Comparison of ENCODE assay signal across 8 cellular contexts in genomic region chr1:229508823-229509337, GRCh38. TPM values are rescaled to one million over a fixed set of nuclear protein-coding genes. Genes with fewer than 3 reads are reported as not detected.
DNase-seq lines count a peak whose midpoint lies in the region; ATAC-seq and TF ChIP-seq lines count a peak whose summit lies in the region.

No MANE protein-coding gene starts in this region.

- H4K8ac ChIP-seq in trophoblast cell (ENCODE audit: low read depth, low read length), result peak overlapping the region; percentile 74

- DNase-seq in T-cell (no peak), fibroblast of mammary gland (ENCODE audit: low read depth) (no peak), trophoblast cell (no peak), cerebellar nuclear complex (lab: John Stamatoyannopoulos, UW) (no peak), NK-92 (lab: John Stamatoyannopoulos, UW; ENCODE audit: unreplicated experiment) (no peak)

- H2BK5ac ChIP-seq in trophoblast cell (ENCODE audit: low read depth, low read length, poor library complexity), result no peak overlapping the region

- peak overlapping the region; percentile 41 for H4K12ac ChIP-seq in trophoblast cell (ENCODE audit: low read depth, low read length)

- WGBS in trophoblast cell (ENCODE audit: extremely low coverage, insufficient coverage, insufficient read length), result no CpG with 5 or more reads among the region's 7 CpGs

- H3K4me3 Mint-ChIP-seq in T-cell, result peak overlapping the region; percentile 89 to 92 (median 89)

- H2AK5ac ChIP-seq in trophoblast cell (ENCODE audit: low read length), result no peak overlapping the region

- peak overlapping the region; percentile 33 for H3K14ac ChIP-seq in trophoblast cell (ENCODE audit: low read length)

- H3K27ac ChIP-seq in HEK293 (ENCODE audit: extremely low read depth, low read depth, low read length) (peak overlapping the region; percentile 85), trophoblast cell (ENCODE audit: low read depth, low read length) (peak overlapping the region; percentile 70)

- H2AFZ ChIP-seq in trophoblast cell (ENCODE audit: insufficient read depth, low read length, poor library complexity), result peak overlapping the region; percentile 67

- CTCF ChIA-PET in HEK293 (lab: Yijun Ruan, JAX) (interaction anchor here (0.5 to 2.0 kb wide), 7 partner anchors 9 to 740 kb away, joined by 3 to 11 read pairs (median 4); no protein-coding TSS in a partner anchor), T-cell (lab: Charles Lee) (interaction anchor here in 1 of 2 donors (2.0 to 2.7 kb wide), 2 partner anchors 250 to 255 kb away, joined by 6 to 11 read pairs; no protein-coding TSS in a partner anchor)

- H3K79me2 ChIP-seq in trophoblast cell (ENCODE audit: control insufficient read depth, insufficient read depth, low read length, poor library complexity), result peaks cover 2% of the 10 kb centered on the region

- H3K18ac ChIP-seq in trophoblast cell (ENCODE audit: low read length), result no peak overlapping the region

- POLR2A ChIA-PET in HEK293 (lab: Yijun Ruan, JAX) (interaction anchor here (0.7 to 3.9 kb wide), 26 partner anchors 9 to 439 kb away, joined by 3 to 44 read pairs (median 4); partner anchors contain the start of genes ABCB10, RAB4A, TAF5L and URB2), T-cell (lab: Charles Lee) (interaction anchor here (0.6 to 0.7 kb wide), 3 partner anchors 31 to 1721 kb away, joined by 3 to 8 read pairs (median 3); no protein-coding TSS in a partner anchor)

- ATAC-seq in T-cell (replicated peaks in 1 of 4) (no peak), HG03280 (IDR thresholded peaks at IDR 0.05; ENCODE audit: unreplicated experiment) (no peak), HG02870 (IDR thresholded peaks at IDR 0.05; ENCODE audit: unreplicated experiment) (no peak)

- H2BK12ac ChIP-seq in trophoblast cell (ENCODE audit: low read length), result no peak overlapping the region

- H3K27me3 Mint-ChIP-seq in T-cell, result peaks cover 0 to 2% of the 10 kb centered on the region in 2 donors

- peak overlapping the region; percentile 87 for H3K9ac ChIP-seq in trophoblast cell (ENCODE audit: low read length)

- H3K9me3 ChIP-seq in HEK293 (ENCODE audit: control insufficient read depth, insufficient read depth, low read depth, low read length) (no peaks in the 10 kb centered on the region), trophoblast cell (ENCODE audit: insufficient read depth, low read depth, low read length) (no peaks in the 10 kb centered on the region)

- peak overlapping the region; percentile 4 for H4K91ac ChIP-seq in trophoblast cell (ENCODE audit: low read depth, low read length)

- H3K4me1 Mint-ChIP-seq in T-cell, result peaks cover 20 to 40% (median 37%) of the 10 kb centered on the region in 3 donors

- peak overlapping the region; percentile 7 for H2BK120ac ChIP-seq in trophoblast cell (ENCODE audit: insufficient read depth, low read length, poor library complexity)

- H3K36me3 ChIP-seq in HEK293 (ENCODE audit: control insufficient read depth in 2 of 2, insufficient read depth in 1 of 2, low read length in 2 of 2), result peaks cover 9 to 17% of the 10 kb centered on the region in 2 experiments
- peaks cover 0 to 3% of the 10 kb centered on the region in 2 experiments for H3K36me3 ChIP-seq in trophoblast cell (ENCODE audit: control insufficient read depth in 1 of 2, insufficient read depth in 2 of 2, low read length in 2 of 2)

- no peak overlapping the region for H3K23ac ChIP-seq in trophoblast cell (ENCODE audit: low read length)

- H3K9me3 Mint-ChIP-seq in T-cell, result no peaks in the 10 kb centered on the region

- peak overlapping the region; percentile 96 for H3K4me3 ChIP-seq in HEK293 (ENCODE audit: low read depth, low read length)
- H3K4me3 ChIP-seq in fibroblast of mammary gland (ENCODE audit: control insufficient read depth, low read depth, low read length), result peak overlapping the region; percentile 83
- H3K4me3 ChIP-seq in trophoblast cell (ENCODE audit: low read depth, low read length), result peak overlapping the region; percentile 63

- H3K4me2 ChIP-seq in trophoblast cell (ENCODE audit: low read length), result peak overlapping the region; percentile 60

- TF ChIP-seq CTCF in HEK293 (tag by site-specific recombination; IDR thresholded peaks at IDR 0.05), result no peak
- TF ChIP-seq CTCF in fibroblast of mammary gland (conservative IDR thresholded peaks at IDR 0.05; ENCODE audit: control insufficient read depth, insufficient read depth, low read depth, low read length), result no peak

- H3K4ac ChIP-seq in trophoblast cell (ENCODE audit: low read depth, low read length), result no peak overlapping the region

- peaks cover 8% of the 10 kb centered on the region for H3K36me3 Mint-ChIP-seq in T-cell

- H3K27ac Mint-ChIP-seq in T-cell, result peak overlapping the region; percentile 98

- peaks cover 5% of the 10 kb centered on the region for H3K79me1 ChIP-seq in trophoblast cell (ENCODE audit: low read length)

- no peaks in the 10 kb centered on the region for H3K27me3 ChIP-seq in trophoblast cell (ENCODE audit: insufficient read depth, low read length)

- H3K4me1 ChIP-seq in HEK293 (ENCODE audit: control insufficient read depth, insufficient read depth, low read length), result peaks cover 7% of the 10 kb centered on the region; the same call in 1 of the 2 replicates
- peaks cover 0 to 3% of the 10 kb centered on the region in 2 experiments for H3K4me1 ChIP-seq in trophoblast cell (ENCODE audit: control insufficient read depth in 1 of 2, insufficient read depth in 2 of 2, low read length in 2 of 2)

TF ChIP-seq in HEK293, 187 proteins besides CTCF, POLR2A, EP300 and RAD21:
- no peak for TF ChIP-seq RBAK (tag by site-specific recombination; IDR thresholded peaks at IDR 0.05)
- no peak for TF ChIP-seq ZNF629 (tag by site-specific recombination; IDR thresholded peaks at IDR 0.05)
- peak; percentile 3; the same call in 1 of the 2 replicates for TF ChIP-seq ZBTB7A (tag by site-specific recombination; IDR thresholded peaks at IDR 0.05; ENCODE audit: low read depth)
- peak; percentile 12; the same call in 1 of the 2 replicates for TF ChIP-seq ZNF335 (tag by site-specific recombination; conservative IDR thresholded peaks at IDR 0.05)
TF ChIP-seq in HEK293: peak in this region for 2.

RNA-seq across cellular contexts. Expression of gene NUP133, which starts 0.7 kb away (rescaled TPM):
- 10 to 100 TPM; 32.3 to 47.6 (median 45.3) TPM for total RNA-seq in T-cell
- polyA plus RNA-seq in trophoblast cell (2013), result 23.4 and 24.6 TPM in 2 replicates

RNA-seq across cellular contexts. Expression of gene ABCB10, which starts 49.6 kb away (rescaled TPM):
- 10 to 100 TPM; 15.8 to 18.9 (median 18.2) TPM for total RNA-seq in T-cell
- polyA plus RNA-seq in trophoblast cell (2013), result 7.7 and 7.9 TPM in 2 replicates
